Comparison of ENCODE assay signal across 1 cellular context in the genomic region with DNA sequence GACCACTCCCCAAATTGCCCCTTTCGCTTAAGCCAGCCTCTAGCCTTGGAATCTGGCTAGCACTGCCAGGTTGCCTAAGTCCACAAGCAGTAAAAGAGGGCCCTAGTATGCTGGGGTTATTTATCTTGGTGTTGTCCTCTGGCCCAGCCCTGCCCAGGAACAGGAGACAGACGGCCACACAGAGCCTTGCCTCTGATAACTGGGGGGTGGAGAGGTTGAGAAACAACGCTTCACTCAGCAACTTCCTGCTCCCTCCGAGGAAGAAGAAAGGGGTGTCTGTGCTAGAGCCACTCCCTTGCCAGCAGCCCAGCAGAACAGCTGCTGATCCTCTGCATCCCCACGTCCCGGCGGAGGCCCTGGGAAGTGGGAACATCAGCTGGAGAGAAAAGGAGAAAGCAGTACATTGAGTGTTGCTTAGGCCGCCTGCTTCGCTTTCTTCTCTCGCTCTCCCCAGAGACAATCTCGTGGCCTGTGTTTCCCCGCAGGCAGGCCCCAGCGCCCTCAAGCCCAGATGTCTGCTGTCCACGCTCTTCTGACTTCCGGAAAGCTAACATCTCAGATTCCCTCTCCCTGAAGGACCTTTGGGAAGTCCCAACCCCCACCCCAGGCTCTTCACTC.
TF ChIP-seq lines count a peak whose summit lies in the region.

No MANE protein-coding gene starts in this region.

TF ChIP-seq in HepG2, 621 proteins besides CTCF, POLR2A, EP300 and RAD21 (continued from another document and continues in another):
- TF ChIP-seq, protein P1, sequence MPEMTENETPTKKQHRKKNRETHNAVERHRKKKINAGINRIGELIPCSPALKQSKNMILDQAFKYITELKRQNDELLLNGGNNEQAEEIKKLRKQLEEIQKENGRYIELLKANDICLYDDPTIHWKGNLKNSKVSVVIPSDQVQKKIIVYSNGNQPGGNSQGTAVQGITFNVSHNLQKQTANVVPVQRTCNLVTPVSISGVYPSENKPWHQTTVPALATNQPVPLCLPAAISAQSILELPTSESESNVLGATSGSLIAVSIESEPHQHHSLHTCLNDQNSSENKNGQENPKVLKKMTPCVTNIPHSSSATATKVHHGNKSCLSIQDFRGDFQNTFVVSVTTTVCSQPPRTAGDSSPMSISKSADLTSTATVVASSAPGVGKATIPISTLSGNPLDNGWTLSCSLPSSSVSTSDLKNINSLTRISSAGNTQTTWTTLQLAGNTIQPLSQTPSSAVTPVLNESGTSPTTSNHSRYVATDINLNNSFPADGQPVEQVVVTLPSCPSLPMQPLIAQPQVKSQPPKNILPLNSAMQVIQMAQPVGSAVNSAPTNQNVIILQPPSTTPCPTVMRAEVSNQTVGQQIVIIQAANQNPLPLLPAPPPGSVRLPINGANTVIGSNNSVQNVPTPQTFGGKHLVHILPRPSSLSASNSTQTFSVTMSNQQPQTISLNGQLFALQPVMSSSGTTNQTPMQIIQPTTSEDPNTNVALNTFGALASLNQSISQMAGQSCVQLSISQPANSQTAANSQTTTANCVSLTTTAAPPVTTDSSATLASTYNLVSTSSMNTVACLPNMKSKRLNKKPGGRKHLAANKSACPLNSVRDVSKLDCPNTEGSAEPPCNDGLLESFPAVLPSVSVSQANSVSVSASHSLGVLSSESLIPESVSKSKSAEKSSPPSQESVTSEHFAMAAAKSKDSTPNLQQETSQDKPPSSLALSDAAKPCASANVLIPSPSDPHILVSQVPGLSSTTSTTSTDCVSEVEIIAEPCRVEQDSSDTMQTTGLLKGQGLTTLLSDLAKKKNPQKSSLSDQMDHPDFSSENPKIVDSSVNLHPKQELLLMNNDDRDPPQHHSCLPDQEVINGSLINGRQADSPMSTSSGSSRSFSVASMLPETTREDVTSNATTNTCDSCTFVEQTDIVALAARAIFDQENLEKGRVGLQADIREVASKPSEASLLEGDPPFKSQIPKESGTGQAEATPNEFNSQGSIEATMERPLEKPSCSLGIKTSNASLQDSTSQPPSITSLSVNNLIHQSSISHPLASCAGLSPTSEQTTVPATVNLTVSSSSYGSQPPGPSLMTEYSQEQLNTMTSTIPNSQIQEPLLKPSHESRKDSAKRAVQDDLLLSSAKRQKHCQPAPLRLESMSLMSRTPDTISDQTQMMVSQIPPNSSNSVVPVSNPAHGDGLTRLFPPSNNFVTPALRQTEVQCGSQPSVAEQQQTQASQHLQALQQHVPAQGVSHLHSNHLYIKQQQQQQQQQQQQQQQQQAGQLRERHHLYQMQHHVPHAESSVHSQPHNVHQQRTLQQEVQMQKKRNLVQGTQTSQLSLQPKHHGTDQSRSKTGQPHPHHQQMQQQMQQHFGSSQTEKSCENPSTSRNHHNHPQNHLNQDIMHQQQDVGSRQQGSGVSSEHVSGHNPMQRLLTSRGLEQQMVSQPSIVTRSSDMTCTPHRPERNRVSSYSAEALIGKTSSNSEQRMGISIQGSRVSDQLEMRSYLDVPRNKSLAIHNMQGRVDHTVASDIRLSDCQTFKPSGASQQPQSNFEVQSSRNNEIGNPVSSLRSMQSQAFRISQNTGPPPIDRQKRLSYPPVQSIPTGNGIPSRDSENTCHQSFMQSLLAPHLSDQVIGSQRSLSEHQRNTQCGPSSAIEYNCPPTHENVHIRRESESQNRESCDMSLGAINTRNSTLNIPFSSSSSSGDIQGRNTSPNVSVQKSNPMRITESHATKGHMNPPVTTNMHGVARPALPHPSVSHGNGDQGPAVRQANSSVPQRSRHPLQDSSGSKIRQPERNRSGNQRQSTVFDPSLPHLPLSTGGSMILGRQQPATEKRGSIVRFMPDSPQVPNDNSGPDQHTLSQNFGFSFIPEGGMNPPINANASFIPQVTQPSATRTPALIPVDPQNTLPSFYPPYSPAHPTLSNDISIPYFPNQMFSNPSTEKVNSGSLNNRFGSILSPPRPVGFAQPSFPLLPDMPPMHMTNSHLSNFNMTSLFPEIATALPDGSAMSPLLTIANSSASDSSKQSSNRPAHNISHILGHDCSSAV (CRISPR knock-in tag; IDR thresholded peaks at IDR 0.05; ENCODE audit: borderline replicate concordance) = no peak
- TF ChIP-seq CEBPB (IDR thresholded peaks at IDR 0.05; ENCODE audit: borderline replicate concordance, low read depth, low read length) = 0 out of 2 replicates have a peak, but pooled peaks have one; percentile 20
- no peak for TF ChIP-seq SATB2 (CRISPR knock-in tag; IDR thresholded peaks at IDR 0.05)
- TF ChIP-seq, protein P2, sequence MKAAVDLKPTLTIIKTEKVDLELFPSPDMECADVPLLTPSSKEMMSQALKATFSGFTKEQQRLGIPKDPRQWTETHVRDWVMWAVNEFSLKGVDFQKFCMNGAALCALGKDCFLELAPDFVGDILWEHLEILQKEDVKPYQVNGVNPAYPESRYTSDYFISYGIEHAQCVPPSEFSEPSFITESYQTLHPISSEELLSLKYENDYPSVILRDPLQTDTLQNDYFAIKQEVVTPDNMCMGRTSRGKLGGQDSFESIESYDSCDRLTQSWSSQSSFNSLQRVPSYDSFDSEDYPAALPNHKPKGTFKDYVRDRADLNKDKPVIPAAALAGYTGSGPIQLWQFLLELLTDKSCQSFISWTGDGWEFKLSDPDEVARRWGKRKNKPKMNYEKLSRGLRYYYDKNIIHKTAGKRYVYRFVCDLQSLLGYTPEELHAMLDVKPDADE (CRISPR knock-in tag; IDR thresholded peaks at IDR 0.05) = no peak
- TF ChIP-seq KMT2A (CRISPR knock-in tag; IDR thresholded peaks at IDR 0.05) = no peak
- TF ChIP-seq NCOA2 (CRISPR knock-in tag; IDR thresholded peaks at IDR 0.05) = peak; percentile 67; the same call in 1 of the 2 replicates
- TF ChIP-seq ZMYM2 (CRISPR knock-in tag; IDR thresholded peaks at IDR 0.05) = no peak
- no peak for TF ChIP-seq MATR3 (CRISPR knock-in tag; IDR thresholded peaks at IDR 0.05)
- TF ChIP-seq, protein P3, sequence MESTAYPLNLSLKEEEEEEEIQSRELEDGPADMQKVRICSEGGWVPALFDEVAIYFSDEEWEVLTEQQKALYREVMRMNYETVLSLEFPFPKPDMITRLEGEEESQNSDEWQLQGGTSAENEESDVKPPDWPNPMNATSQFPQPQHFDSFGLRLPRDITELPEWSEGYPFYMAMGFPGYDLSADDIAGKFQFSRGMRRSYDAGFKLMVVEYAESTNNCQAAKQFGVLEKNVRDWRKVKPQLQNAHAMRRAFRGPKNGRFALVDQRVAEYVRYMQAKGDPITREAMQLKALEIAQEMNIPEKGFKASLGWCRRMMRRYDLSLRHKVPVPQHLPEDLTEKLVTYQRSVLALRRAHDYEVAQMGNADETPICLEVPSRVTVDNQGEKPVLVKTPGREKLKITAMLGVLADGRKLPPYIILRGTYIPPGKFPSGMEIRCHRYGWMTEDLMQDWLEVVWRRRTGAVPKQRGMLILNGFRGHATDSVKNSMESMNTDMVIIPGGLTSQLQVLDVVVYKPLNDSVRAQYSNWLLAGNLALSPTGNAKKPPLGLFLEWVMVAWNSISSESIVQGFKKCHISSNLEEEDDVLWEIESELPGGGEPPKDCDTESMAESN (CRISPR knock-in tag; conservative IDR thresholded peaks at IDR 0.05) = peak; percentile 75; the same call in 1 of the 2 replicates
- TF ChIP-seq GABPA (IDR thresholded peaks at IDR 0.05; ENCODE audit: low read depth, low read length) = 0 out of 2 replicates have a peak, but pooled peaks have one; percentile 4
- TF ChIP-seq GABPA (CRISPR knock-in tag; IDR thresholded peaks at IDR 0.05; ENCODE audit: low read depth) = peak; percentile 59
- TF ChIP-seq, protein P4, sequence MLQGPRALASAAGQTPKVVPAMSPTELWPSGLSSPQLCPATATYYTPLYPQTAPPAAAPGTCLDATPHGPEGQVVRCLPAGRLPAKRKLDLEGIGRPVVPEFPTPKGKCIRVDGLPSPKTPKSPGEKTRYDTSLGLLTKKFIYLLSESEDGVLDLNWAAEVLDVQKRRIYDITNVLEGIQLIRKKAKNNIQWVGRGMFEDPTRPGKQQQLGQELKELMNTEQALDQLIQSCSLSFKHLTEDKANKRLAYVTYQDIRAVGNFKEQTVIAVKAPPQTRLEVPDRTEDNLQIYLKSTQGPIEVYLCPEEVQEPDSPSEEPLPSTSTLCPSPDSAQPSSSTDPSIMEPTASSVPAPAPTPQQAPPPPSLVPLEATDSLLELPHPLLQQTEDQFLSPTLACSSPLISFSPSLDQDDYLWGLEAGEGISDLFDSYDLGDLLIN (CRISPR knock-in tag; IDR thresholded peaks at IDR 0.05; ENCODE audit: borderline replicate concordance) = no peak
- no peak for TF ChIP-seq NKX3-1 (CRISPR knock-in tag; IDR thresholded peaks at IDR 0.05)
- TF ChIP-seq, protein P5, sequence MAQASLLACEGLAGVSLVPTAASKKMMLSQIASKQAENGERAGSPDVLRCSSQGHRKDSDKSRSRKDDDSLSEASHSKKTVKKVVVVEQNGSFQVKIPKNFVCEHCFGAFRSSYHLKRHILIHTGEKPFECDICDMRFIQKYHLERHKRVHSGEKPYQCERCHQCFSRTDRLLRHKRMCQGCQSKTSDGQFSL (CRISPR knock-in tag; IDR thresholded peaks at IDR 0.05) = no peak
- TF ChIP-seq ZNF607 (CRISPR knock-in tag; IDR thresholded peaks at IDR 0.05; ENCODE audit: borderline replicate concordance) = no peak
- no peak for TF ChIP-seq SNAPC2 (CRISPR knock-in tag; IDR thresholded peaks at IDR 0.05)
- TF ChIP-seq, protein P6, sequence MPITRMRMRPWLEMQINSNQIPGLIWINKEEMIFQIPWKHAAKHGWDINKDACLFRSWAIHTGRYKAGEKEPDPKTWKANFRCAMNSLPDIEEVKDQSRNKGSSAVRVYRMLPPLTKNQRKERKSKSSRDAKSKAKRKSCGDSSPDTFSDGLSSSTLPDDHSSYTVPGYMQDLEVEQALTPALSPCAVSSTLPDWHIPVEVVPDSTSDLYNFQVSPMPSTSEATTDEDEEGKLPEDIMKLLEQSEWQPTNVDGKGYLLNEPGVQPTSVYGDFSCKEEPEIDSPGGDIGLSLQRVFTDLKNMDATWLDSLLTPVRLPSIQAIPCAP (CRISPR knock-in tag; IDR thresholded peaks at IDR 0.05; ENCODE audit: low read depth) = no peak
- TF ChIP-seq, protein P7, sequence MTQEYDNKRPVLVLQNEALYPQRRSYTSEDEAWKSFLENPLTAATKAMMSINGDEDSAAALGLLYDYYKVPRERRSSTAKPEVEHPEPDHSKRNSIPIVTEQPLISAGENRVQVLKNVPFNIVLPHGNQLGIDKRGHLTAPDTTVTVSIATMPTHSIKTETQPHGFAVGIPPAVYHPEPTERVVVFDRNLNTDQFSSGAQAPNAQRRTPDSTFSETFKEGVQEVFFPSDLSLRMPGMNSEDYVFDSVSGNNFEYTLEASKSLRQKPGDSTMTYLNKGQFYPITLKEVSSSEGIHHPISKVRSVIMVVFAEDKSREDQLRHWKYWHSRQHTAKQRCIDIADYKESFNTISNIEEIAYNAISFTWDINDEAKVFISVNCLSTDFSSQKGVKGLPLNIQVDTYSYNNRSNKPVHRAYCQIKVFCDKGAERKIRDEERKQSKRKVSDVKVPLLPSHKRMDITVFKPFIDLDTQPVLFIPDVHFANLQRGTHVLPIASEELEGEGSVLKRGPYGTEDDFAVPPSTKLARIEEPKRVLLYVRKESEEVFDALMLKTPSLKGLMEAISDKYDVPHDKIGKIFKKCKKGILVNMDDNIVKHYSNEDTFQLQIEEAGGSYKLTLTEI (CRISPR knock-in tag; conservative IDR thresholded peaks at IDR 0.05) = no peak
- no peak for TF ChIP-seq ZNF296 (CRISPR knock-in tag; conservative IDR thresholded peaks at IDR 0.05)
- no peak for TF ChIP-seq AGO2 (optimal IDR thresholded peaks at IDR 0.05; ENCODE audit: low read depth, low read length)
- TF ChIP-seq PITX1 (CRISPR knock-in tag; IDR thresholded peaks at IDR 0.05) = no peak
- no peak for TF ChIP-seq CENPX (CRISPR knock-in tag; IDR thresholded peaks at IDR 0.05)
- TF ChIP-seq ZNF333 (CRISPR knock-in tag; IDR thresholded peaks at IDR 0.05; ENCODE audit: borderline replicate concordance) = no peak
- TF ChIP-seq ZFP36 (IDR thresholded peaks at IDR 0.05; ENCODE audit: borderline replicate concordance, low read depth, low read length, partially characterized antibody) = no peak
- no peak for TF ChIP-seq ZBTB21 (CRISPR knock-in tag; IDR thresholded peaks at IDR 0.05)
- TF ChIP-seq, protein P8, sequence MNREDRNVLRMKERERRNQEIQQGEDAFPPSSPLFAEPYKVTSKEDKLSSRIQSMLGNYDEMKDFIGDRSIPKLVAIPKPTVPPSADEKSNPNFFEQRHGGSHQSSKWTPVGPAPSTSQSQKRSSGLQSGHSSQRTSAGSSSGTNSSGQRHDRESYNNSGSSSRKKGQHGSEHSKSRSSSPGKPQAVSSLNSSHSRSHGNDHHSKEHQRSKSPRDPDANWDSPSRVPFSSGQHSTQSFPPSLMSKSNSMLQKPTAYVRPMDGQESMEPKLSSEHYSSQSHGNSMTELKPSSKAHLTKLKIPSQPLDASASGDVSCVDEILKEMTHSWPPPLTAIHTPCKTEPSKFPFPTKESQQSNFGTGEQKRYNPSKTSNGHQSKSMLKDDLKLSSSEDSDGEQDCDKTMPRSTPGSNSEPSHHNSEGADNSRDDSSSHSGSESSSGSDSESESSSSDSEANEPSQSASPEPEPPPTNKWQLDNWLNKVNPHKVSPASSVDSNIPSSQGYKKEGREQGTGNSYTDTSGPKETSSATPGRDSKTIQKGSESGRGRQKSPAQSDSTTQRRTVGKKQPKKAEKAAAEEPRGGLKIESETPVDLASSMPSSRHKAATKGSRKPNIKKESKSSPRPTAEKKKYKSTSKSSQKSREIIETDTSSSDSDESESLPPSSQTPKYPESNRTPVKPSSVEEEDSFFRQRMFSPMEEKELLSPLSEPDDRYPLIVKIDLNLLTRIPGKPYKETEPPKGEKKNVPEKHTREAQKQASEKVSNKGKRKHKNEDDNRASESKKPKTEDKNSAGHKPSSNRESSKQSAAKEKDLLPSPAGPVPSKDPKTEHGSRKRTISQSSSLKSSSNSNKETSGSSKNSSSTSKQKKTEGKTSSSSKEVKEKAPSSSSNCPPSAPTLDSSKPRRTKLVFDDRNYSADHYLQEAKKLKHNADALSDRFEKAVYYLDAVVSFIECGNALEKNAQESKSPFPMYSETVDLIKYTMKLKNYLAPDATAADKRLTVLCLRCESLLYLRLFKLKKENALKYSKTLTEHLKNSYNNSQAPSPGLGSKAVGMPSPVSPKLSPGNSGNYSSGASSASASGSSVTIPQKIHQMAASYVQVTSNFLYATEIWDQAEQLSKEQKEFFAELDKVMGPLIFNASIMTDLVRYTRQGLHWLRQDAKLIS (CRISPR knock-in tag; IDR thresholded peaks at IDR 0.05) = no peak
- TF ChIP-seq ZNF780A (CRISPR knock-in tag; IDR thresholded peaks at IDR 0.05) = no peak
- TF ChIP-seq KLF11 (CRISPR knock-in tag; IDR thresholded peaks at IDR 0.05) = no peak
- no peak for TF ChIP-seq ZNF616 (CRISPR knock-in tag; IDR thresholded peaks at IDR 0.05; ENCODE audit: low read depth)
- TF ChIP-seq TARDBP (CRISPR knock-in tag; IDR thresholded peaks at IDR 0.05) = no peak
- TF ChIP-seq BHLHE40 (IDR thresholded peaks at IDR 0.05; ENCODE audit: low read length) = no peak
- TF ChIP-seq, protein P9, sequence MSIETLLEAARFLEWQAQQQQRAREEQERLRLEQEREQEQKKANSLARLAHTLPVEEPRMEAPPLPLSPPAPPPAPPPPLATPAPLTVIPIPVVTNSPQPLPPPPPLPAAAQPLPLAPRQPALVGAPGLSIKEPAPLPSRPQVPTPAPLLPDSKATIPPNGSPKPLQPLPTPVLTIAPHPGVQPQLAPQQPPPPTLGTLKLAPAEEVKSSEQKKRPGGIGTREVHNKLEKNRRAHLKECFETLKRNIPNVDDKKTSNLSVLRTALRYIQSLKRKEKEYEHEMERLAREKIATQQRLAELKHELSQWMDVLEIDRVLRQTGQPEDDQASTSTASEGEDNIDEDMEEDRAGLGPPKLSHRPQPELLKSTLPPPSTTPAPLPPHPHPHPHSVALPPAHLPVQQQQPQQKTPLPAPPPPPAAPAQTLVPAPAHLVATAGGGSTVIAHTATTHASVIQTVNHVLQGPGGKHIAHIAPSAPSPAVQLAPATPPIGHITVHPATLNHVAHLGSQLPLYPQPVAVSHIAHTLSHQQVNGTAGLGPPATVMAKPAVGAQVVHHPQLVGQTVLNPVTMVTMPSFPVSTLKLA (IDR thresholded peaks at IDR 0.05) = no peak
- peak; percentile 84 for TF ChIP-seq ZFY (CRISPR knock-in tag; IDR thresholded peaks at IDR 0.05)
